8 cellular contexts compared by ENCODE assay signal in genomic region chr7:50793115-50793946, GRCh38. TPM values are rescaled to one million over a fixed set of nuclear protein-coding genes. Genes with fewer than 3 reads are reported as not detected.
DNase-seq lines count a peak whose midpoint lies in the region; ATAC-seq and TF ChIP-seq lines count a peak whose summit lies in the region.

No MANE protein-coding gene starts in this region.

- H3K9me3 Mint-ChIP-seq in activated CD4-positive, alpha-beta memory T cell treated with anti-CD3 and anti-CD28 coated beads, Interleukin-2, amount 10 ng/mL, durations not matched to agents 7 days and 5 days: no peaks in the 10 kb centered on the region

- H3K36me3 Mint-ChIP-seq in activated CD4-positive, alpha-beta memory T cell treated with anti-CD3 and anti-CD28 coated beads, Interleukin-2, amount 10 ng/mL, durations not matched to agents 7 days and 5 days (ENCODE audit: low read depth): peaks cover 5% of the 10 kb centered on the region

- H3K27ac Mint-ChIP-seq in activated CD4-positive, alpha-beta memory T cell treated with anti-CD3 and anti-CD28 coated beads, Interleukin-2, amount 10 ng/mL, durations not matched to agents 7 days and 5 days: no peak overlapping the region

- H3K4me1 Mint-ChIP-seq in activated CD4-positive, alpha-beta memory T cell treated with anti-CD3 and anti-CD28 coated beads, Interleukin-2, amount 10 ng/mL, durations not matched to agents 7 days and 5 days: peaks cover 15% of the 10 kb centered on the region

- TF ChIP-seq POLR2A in erythroblast (IDR thresholded peaks at IDR 0.05; ENCODE audit: low read length): no peak

- no peak for ATAC-seq in HG02798 (IDR thresholded peaks at IDR 0.05; ENCODE audit: poor library complexity, unreplicated experiment)

- CTCF ChIA-PET in activated CD4-positive, alpha-beta memory T cell treated with anti-CD3 and anti-CD28 coated beads, Interleukin-2, amount 10 ng/mL, durations not matched to agents 7 days and 5 days (lab: Charles Lee): interaction anchor here (1.4 kb wide), 1 partner anchor 367 kb away, joined by 3 read pairs; no protein-coding TSS in a partner anchor

- peak overlapping the region; percentile 52 for H3K4me3 Mint-ChIP-seq in activated CD4-positive, alpha-beta memory T cell treated with anti-CD3 and anti-CD28 coated beads, Interleukin-2, amount 10 ng/mL, durations not matched to agents 7 days and 5 days

- POLR2A ChIA-PET in activated CD4-positive, alpha-beta memory T cell treated with anti-CD3 and anti-CD28 coated beads, Interleukin-2, amount 10 ng/mL, durations not matched to agents 7 days and 5 days (lab: Charles Lee): no interaction called here

- H3K27me3 Mint-ChIP-seq in activated CD4-positive, alpha-beta memory T cell treated with anti-CD3 and anti-CD28 coated beads, Interleukin-2, amount 10 ng/mL, durations not matched to agents 7 days and 5 days: peaks cover 53% of the 10 kb centered on the region

- DNase-seq in DMS 273 (lab: John Stamatoyannopoulos, UW; ENCODE audit: unreplicated experiment): peak; percentile 91
- peak; percentile 42 for DNase-seq in NCI-H1105 treated with DMSO at 0.1 percent for 48 hours (lab: John Stamatoyannopoulos, UW)
- DNase-seq in activated CD4-positive, alpha-beta memory T cell treated with anti-CD3 and anti-CD28 coated beads, Interleukin-2, amount 10 ng/mL, durations not matched to agents 7 days and 5 days: peak; percentile 49
- peak; percentile 78 to 85 for DNase-seq in erythroblast (lab: John Stamatoyannopoulos, UW)
- peak; percentile 68 for DNase-seq in mucosa of gallbladder (ENCODE audit: low spot score)
- DNase-seq in ureter (ENCODE audit: low spot score): peak; percentile 72
- DNase-seq in effector CD4-positive, alpha-beta T cell: no peak

RNA-seq across cellular contexts. Expression of gene GRB10, which starts 10.6 kb away (rescaled TPM):
- 10 to 100 TPM; 13.9 to 14.2 TPM for total RNA-seq in activated CD4-positive, alpha-beta memory T cell treated with anti-CD3 and anti-CD28 coated beads, Interleukin-2, amount 10 ng/mL, durations not matched to agents 7 days and 5 days
- 106 TPM for total RNA-seq in mucosa of gallbladder
- 106 TPM for total RNA-seq in ureter
